Comparison of ENCODE assay signal across 1 cellular context in the genomic region with DNA sequence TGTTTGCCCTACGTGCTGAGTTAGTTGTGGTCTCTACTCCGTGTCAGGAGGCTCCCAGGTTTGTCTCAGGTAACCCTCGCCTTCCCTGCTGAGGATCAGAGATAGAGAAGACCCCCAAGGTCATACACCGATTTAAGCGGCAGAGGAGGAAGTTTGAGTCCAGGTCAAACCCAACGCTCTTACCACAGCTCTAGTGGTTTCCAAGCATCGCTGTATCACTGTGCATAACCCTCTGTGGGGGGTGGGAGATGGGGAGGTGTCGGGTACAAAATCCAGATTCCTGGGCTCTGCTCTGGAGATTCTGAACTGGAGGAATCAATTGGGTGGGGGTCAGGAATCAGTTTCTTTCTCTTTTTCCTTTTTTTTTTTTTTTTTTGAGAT.
TF ChIP-seq lines count a peak whose summit lies in the region.

No MANE protein-coding gene starts in this region.

TF ChIP-seq in GM23338, 12 proteins besides CTCF, POLR2A, EP300 and RAD21:
- TF ChIP-seq, protein P1, sequence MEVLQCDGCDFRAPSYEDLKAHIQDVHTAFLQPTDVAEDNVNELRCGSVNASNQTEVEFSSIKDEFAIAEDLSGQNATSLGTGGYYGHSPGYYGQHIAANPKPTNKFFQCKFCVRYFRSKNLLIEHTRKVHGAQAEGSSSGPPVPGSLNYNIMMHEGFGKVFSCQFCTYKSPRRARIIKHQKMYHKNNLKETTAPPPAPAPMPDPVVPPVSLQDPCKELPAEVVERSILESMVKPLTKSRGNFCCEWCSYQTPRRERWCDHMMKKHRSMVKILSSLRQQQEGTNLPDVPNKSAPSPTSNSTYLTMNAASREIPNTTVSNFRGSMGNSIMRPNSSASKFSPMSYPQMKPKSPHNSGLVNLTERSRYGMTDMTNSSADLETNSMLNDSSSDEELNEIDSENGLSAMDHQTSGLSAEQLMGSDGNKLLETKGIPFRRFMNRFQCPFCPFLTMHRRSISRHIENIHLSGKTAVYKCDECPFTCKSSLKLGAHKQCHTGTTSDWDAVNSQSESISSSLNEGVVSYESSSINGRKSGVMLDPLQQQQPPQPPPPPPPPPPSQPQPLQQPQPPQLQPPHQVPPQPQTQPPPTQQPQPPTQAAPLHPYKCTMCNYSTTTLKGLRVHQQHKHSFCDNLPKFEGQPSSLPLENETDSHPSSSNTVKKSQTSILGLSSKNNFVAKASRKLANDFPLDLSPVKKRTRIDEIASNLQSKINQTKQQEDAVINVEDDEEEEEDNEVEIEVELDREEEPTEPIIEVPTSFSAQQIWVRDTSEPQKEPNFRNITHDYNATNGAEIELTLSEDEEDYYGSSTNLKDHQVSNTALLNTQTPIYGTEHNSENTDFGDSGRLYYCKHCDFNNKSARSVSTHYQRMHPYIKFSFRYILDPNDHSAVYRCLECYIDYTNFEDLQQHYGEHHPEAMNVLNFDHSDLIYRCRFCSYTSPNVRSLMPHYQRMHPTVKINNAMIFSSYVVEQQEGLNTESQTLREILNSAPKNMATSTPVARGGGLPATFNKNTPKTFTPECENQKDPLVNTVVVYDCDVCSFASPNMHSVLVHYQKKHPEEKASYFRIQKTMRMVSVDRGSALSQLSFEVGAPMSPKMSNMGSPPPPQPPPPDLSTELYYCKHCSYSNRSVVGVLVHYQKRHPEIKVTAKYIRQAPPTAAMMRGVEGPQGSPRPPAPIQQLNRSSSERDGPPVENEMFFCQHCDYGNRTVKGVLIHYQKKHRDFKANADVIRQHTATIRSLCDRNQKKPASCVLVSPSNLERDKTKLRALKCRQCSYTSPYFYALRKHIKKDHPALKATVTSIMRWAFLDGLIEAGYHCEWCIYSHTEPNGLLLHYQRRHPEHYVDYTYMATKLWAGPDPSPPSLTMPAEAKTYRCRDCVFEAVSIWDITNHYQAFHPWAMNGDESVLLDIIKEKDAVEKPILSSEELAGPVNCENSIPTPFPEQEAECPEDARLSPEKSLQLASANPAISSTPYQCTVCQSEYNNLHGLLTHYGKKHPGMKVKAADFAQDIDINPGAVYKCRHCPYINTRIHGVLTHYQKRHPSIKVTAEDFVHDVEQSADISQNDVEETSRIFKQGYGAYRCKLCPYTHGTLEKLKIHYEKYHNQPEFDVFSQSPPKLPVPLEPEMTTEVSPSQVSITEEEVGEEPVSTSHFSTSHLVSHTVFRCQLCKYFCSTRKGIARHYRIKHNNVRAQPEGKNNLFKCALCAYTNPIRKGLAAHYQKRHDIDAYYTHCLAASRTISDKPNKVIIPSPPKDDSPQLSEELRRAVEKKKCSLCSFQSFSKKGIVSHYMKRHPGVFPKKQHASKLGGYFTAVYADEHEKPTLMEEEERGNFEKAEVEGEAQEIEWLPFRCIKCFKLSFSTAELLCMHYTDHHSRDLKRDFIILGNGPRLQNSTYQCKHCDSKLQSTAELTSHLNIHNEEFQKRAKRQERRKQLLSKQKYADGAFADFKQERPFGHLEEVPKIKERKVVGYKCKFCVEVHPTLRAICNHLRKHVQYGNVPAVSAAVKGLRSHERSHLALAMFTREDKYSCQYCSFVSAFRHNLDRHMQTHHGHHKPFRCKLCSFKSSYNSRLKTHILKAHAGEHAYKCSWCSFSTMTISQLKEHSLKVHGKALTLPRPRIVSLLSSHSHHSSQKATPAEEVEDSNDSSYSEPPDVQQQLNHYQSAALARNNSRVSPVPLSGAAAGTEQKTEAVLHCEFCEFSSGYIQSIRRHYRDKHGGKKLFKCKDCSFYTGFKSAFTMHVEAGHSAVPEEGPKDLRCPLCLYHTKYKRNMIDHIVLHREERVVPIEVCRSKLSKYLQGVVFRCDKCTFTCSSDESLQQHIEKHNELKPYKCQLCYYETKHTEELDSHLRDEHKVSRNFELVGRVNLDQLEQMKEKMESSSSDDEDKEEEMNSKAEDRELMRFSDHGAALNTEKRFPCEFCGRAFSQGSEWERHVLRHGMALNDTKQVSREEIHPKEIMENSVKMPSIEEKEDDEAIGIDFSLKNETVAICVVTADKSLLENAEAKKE (CRISPR knock-in tag; IDR thresholded peaks at IDR 0.05), result no peak
- TF ChIP-seq EZH2phosphoT487 (IDR thresholded peaks at IDR 0.05; ENCODE audit: unreplicated experiment) (no peak), CREB1 (CRISPR knock-in tag; IDR thresholded peaks at IDR 0.05; ENCODE audit: low read depth) (no peak), ZNF114 (CRISPR knock-in tag; IDR thresholded peaks at IDR 0.05) (no peak), POLR2AphosphoS5 (IDR thresholded peaks at IDR 0.05; ENCODE audit: low read depth) (no peak), JUNB (IDR thresholded peaks at IDR 0.05; ENCODE audit: unreplicated experiment) (no peak), ZNF331 (CRISPR knock-in tag; IDR thresholded peaks at IDR 0.05; ENCODE audit: low read depth) (no peak), EZH2 (IDR thresholded peaks at IDR 0.05; ENCODE audit: low read depth, unreplicated experiment) (no peak), NANOG (IDR thresholded peaks at IDR 0.05; ENCODE audit: borderline replicate concordance) (no peak), STAT1 (IDR thresholded peaks at IDR 0.05; ENCODE audit: unreplicated experiment) (no peak)
- TF ChIP-seq, protein P2, sequence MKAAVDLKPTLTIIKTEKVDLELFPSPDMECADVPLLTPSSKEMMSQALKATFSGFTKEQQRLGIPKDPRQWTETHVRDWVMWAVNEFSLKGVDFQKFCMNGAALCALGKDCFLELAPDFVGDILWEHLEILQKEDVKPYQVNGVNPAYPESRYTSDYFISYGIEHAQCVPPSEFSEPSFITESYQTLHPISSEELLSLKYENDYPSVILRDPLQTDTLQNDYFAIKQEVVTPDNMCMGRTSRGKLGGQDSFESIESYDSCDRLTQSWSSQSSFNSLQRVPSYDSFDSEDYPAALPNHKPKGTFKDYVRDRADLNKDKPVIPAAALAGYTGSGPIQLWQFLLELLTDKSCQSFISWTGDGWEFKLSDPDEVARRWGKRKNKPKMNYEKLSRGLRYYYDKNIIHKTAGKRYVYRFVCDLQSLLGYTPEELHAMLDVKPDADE (IDR thresholded peaks at IDR 0.05), result no peak
- TF ChIP-seq, protein P3, sequence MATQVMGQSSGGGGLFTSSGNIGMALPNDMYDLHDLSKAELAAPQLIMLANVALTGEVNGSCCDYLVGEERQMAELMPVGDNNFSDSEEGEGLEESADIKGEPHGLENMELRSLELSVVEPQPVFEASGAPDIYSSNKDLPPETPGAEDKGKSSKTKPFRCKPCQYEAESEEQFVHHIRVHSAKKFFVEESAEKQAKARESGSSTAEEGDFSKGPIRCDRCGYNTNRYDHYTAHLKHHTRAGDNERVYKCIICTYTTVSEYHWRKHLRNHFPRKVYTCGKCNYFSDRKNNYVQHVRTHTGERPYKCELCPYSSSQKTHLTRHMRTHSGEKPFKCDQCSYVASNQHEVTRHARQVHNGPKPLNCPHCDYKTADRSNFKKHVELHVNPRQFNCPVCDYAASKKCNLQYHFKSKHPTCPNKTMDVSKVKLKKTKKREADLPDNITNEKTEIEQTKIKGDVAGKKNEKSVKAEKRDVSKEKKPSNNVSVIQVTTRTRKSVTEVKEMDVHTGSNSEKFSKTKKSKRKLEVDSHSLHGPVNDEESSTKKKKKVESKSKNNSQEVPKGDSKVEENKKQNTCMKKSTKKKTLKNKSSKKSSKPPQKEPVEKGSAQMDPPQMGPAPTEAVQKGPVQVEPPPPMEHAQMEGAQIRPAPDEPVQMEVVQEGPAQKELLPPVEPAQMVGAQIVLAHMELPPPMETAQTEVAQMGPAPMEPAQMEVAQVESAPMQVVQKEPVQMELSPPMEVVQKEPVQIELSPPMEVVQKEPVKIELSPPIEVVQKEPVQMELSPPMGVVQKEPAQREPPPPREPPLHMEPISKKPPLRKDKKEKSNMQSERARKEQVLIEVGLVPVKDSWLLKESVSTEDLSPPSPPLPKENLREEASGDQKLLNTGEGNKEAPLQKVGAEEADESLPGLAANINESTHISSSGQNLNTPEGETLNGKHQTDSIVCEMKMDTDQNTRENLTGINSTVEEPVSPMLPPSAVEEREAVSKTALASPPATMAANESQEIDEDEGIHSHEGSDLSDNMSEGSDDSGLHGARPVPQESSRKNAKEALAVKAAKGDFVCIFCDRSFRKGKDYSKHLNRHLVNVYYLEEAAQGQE (IDR thresholded peaks at IDR 0.05; ENCODE audit: unreplicated experiment), result no peak
